22 cellular contexts compared by ENCODE assay signal in the genomic region with DNA sequence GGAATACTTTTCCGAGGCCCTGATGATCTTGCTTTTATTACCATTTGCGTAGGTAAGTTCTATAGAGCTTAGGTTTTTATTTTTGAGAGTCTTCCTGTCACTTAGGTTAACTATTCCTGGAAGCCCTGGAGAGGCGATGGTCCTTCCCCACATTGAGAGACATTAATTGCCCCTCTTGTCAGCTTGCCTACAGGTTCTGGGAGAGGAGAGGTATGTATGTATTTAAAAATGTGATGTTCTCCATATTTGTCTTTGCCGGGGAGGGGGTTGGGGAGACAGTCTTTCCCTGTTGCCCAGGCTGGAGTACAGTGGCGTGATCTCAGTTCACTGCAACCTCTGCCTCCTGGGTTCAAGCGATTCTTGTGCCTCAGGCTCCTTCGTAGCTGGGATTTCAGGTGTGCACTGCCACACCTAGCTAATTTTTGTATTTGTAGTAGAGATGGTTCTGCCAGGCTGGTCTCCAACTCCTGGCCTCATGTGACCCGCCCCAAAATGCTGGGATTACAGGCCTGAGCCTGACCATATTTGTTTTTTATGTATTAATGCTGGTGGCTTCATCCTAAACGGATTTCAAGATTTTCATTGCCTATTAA. TPM values are rescaled to one million over a fixed set of nuclear protein-coding genes. Genes with fewer than 3 reads are reported as not detected.
DNase-seq lines count a peak whose midpoint lies in the region; ATAC-seq and TF ChIP-seq lines count a peak whose summit lies in the region.
"Had no signal": no experiment of that assay in that cellular context is flagged by ENCODE, and none has a peak within 500 bp of the region (broad histone marks: within the 10 kb centered on the region; RNA-seq: fewer than 3 reads in every experiment).

No MANE protein-coding gene starts in this region.

- H3K36me3 Mint-ChIP-seq in activated CD4-positive, alpha-beta memory T cell treated with anti-CD3 and anti-CD28 coated beads for 36 hours, result peaks cover 59% of the 10 kb centered on the region
- peaks cover 68% of the 10 kb centered on the region for H3K36me3 Mint-ChIP-seq in activated CD4-positive, alpha-beta memory T cell treated with anti-CD3 and anti-CD28 coated beads, Interleukin-2, amount 10 ng/mL, durations not matched to agents 7 days and 5 days (ENCODE audit: low read depth)
- H3K36me3 Mint-ChIP-seq in H9 (ENCODE audit: insufficient read depth in 1 of 3, low read depth in 3 of 3) (peaks cover 52 to 72% (median 60%) of the 10 kb centered on the region in 3 experiments), nephron progenitor cell (ENCODE audit: low read depth) (peaks cover 58% of the 10 kb centered on the region)
- peaks cover 65% of the 10 kb centered on the region for H3K36me3 Mint-ChIP-seq in activated T-helper 1 cell treated with anti-CD3 and anti-CD28 coated beads, Interleukin-12 subunit alpha, Interleukin-12 subunit beta, Interleukin-2, Interleukin-4 antibody, amounts not matched to agents 30 ng/mL and 10 ng/mL and 1 ng/mL, durations not matched to agents 14 hours and 24 hours and 36 hours (ENCODE audit: low read depth)

- no peak overlapping the region for H2AK5ac ChIP-seq in H9 (ENCODE audit: insufficient read length, low read length)

- no peak overlapping the region for H2BK15ac ChIP-seq in H9 (ENCODE audit: low read depth, low read length)

- no peak overlapping the region for H2BK12ac ChIP-seq in H9 (ENCODE audit: insufficient read length, low read depth, low read length)

- no peak for DNase-seq in activated CD4-positive, alpha-beta memory T cell treated with anti-CD3 and anti-CD28 coated beads for 36 hours
- DNase-seq in activated CD4-positive, alpha-beta memory T cell treated with anti-CD3 and anti-CD28 coated beads, Interleukin-2, amount 10 ng/mL, durations not matched to agents 7 days and 5 days, result no peak
- DNase-seq in H9 (no peak), nephron progenitor cell (no peak), head of caudate nucleus (no peak), omental fat pad (ENCODE audit: low spot score) (no peak)
- no peak for DNase-seq in activated T-helper 1 cell treated with anti-CD3 and anti-CD28 coated beads, Interleukin-12 subunit alpha, Interleukin-12 subunit beta, Interleukin-2, Interleukin-4 antibody, amounts not matched to agents 30 ng/mL and 10 ng/mL and 1 ng/mL, durations not matched to agents 14 hours and 24 hours and 36 hours (ENCODE audit: low spot score)
- no peak for DNase-seq in stimulated activated CD8-positive, alpha-beta memory T cell treated with anti-CD3 and anti-CD28 coated beads, Interleukin-4, amount 100 ng/mL, for 48 hours
- DNase-seq: activated CD4-positive, alpha-beta T cell treated with anti-CD3 and anti-CD28 coated beads, Interleukin-2, amount 10 ng/mL, durations not matched to agents 7 days and 5 days; amniotic stem cell; heart left ventricle; NCI-H2107; NCI-H510A; stimulated activated CD4-positive, alpha-beta T cell treated with anti-CD3 and anti-CD28 coated beads, Interleukin-1b, Interleukin-23, amount 100 ng/mL, for 48 hours; upper lobe of left lung had no signal

- peaks cover 40% of the 10 kb centered on the region for H3K4me1 Mint-ChIP-seq in activated CD4-positive, alpha-beta memory T cell treated with anti-CD3 and anti-CD28 coated beads for 36 hours (ENCODE audit: low read depth)
- peaks cover 44% of the 10 kb centered on the region for H3K4me1 Mint-ChIP-seq in activated CD4-positive, alpha-beta memory T cell treated with anti-CD3 and anti-CD28 coated beads, Interleukin-2, amount 10 ng/mL, durations not matched to agents 7 days and 5 days
- H3K4me1 Mint-ChIP-seq in H9 (peaks cover 18 to 28% of the 10 kb centered on the region in 2 experiments), nephron progenitor cell (peaks cover 27% of the 10 kb centered on the region)
- peaks cover 39% of the 10 kb centered on the region for H3K4me1 Mint-ChIP-seq in activated T-helper 1 cell treated with anti-CD3 and anti-CD28 coated beads, Interleukin-12 subunit alpha, Interleukin-12 subunit beta, Interleukin-2, Interleukin-4 antibody, amounts not matched to agents 30 ng/mL and 10 ng/mL and 1 ng/mL, durations not matched to agents 14 hours and 24 hours and 36 hours (ENCODE audit: low read depth)

- H3K14ac ChIP-seq in H9 (ENCODE audit: insufficient read depth, low read length), result no peak overlapping the region

- no peak overlapping the region for H4K5ac ChIP-seq in H9 (ENCODE audit: insufficient read length, low read depth, low read length)

- CTCF ChIA-PET in activated CD4-positive, alpha-beta memory T cell treated with anti-CD3 and anti-CD28 coated beads for 36 hours (lab: Charles Lee), result interaction anchor here (1.2 kb wide), 1 partner anchor 86 kb away, joined by 3 read pairs; no protein-coding TSS in a partner anchor
- CTCF ChIA-PET in activated CD4-positive, alpha-beta memory T cell treated with anti-CD3 and anti-CD28 coated beads, Interleukin-2, amount 10 ng/mL, durations not matched to agents 7 days and 5 days (lab: Charles Lee), result interaction anchor here (0.7 kb wide), 1 partner anchor 35 kb away, joined by 3 read pairs; no protein-coding TSS in a partner anchor

- H2BK120ac ChIP-seq in H9 (ENCODE audit: low read depth, low read length, poor library complexity, severe bottlenecking), result no peak overlapping the region

- WGBS in H9 (ENCODE audit: extremely low coverage, insufficient read length, low lambda C conversion rate), result no CpG with 5 or more reads among the region's 9 CpGs

- H3K4me2 ChIP-seq in H9 (ENCODE audit: insufficient read depth, insufficient read length, low read length), result no peak overlapping the region

- H2AFZ ChIP-seq in H9 (ENCODE audit: low read length), result no peak overlapping the region

- H3K23ac ChIP-seq in H9 (ENCODE audit: insufficient read length, low read depth, low read length), result no peak overlapping the region

- peaks cover 3% of the 10 kb centered on the region for H3K23me2 ChIP-seq in H9 (ENCODE audit: insufficient read length, low read depth, low read length, poor library complexity, severe bottlenecking)

- H3K9me3 Mint-ChIP-seq in activated CD4-positive, alpha-beta memory T cell treated with anti-CD3 and anti-CD28 coated beads for 36 hours, result no peaks in the 10 kb centered on the region
- H3K9me3 Mint-ChIP-seq in activated CD4-positive, alpha-beta memory T cell treated with anti-CD3 and anti-CD28 coated beads, Interleukin-2, amount 10 ng/mL, durations not matched to agents 7 days and 5 days, result no peaks in the 10 kb centered on the region
- H3K9me3 Mint-ChIP-seq in H9 (no peaks in the 10 kb centered on the region; a peak in 1 of 5 replicates), nephron progenitor cell (no peaks in the 10 kb centered on the region)
- H3K9me3 Mint-ChIP-seq in activated T-helper 1 cell treated with anti-CD3 and anti-CD28 coated beads, Interleukin-12 subunit alpha, Interleukin-12 subunit beta, Interleukin-2, Interleukin-4 antibody, amounts not matched to agents 30 ng/mL and 10 ng/mL and 1 ng/mL, durations not matched to agents 14 hours and 24 hours and 36 hours, result no peaks in the 10 kb centered on the region
- H3K9me3 Mint-ChIP-seq: activated CD4-positive, alpha-beta T cell treated with anti-CD3 and anti-CD28 coated beads, Interleukin-2, amount 10 ng/mL, durations not matched to agents 7 days and 5 days; nephron had no signal

- POLR2A ChIA-PET in activated CD4-positive, alpha-beta memory T cell treated with anti-CD3 and anti-CD28 coated beads for 36 hours (lab: Charles Lee), result interaction anchor here (0.7 to 1.4 kb wide), 4 partner anchors 19 to 240 kb away, joined by 3 to 11 read pairs (median 4); no protein-coding TSS in a partner anchor
- POLR2A ChIA-PET in activated CD4-positive, alpha-beta memory T cell treated with anti-CD3 and anti-CD28 coated beads, Interleukin-2, amount 10 ng/mL, durations not matched to agents 7 days and 5 days (lab: Charles Lee), result interaction anchor here (1.4 to 2.0 kb wide), 4 partner anchors 11 to 65 kb away, joined by 3 to 9 read pairs (median 5); no protein-coding TSS in a partner anchor

- peak overlapping the region; percentile 49 for H3K27ac Mint-ChIP-seq in activated CD4-positive, alpha-beta memory T cell treated with anti-CD3 and anti-CD28 coated beads for 36 hours
- H3K27ac Mint-ChIP-seq in activated CD4-positive, alpha-beta memory T cell treated with anti-CD3 and anti-CD28 coated beads, Interleukin-2, amount 10 ng/mL, durations not matched to agents 7 days and 5 days, result no peak overlapping the region
- H3K27ac Mint-ChIP-seq in H9 (peak overlapping the region; percentile 49 to 91 (median 80); a peak in 6 of 7 replicates), nephron progenitor cell (peak overlapping the region; percentile 76)
- peak overlapping the region; percentile 26 for H3K27ac Mint-ChIP-seq in activated T-helper 1 cell treated with anti-CD3 and anti-CD28 coated beads, Interleukin-12 subunit alpha, Interleukin-12 subunit beta, Interleukin-2, Interleukin-4 antibody, amounts not matched to agents 30 ng/mL and 10 ng/mL and 1 ng/mL, durations not matched to agents 14 hours and 24 hours and 36 hours

- no peaks in the 10 kb centered on the region for H3K27me3 Mint-ChIP-seq in activated CD4-positive, alpha-beta memory T cell treated with anti-CD3 and anti-CD28 coated beads for 36 hours
- no peaks in the 10 kb centered on the region for H3K27me3 Mint-ChIP-seq in activated CD4-positive, alpha-beta memory T cell treated with anti-CD3 and anti-CD28 coated beads, Interleukin-2, amount 10 ng/mL, durations not matched to agents 7 days and 5 days
- H3K27me3 Mint-ChIP-seq in H9 (ENCODE audit: low read depth), result peaks cover 2% of the 10 kb centered on the region; the same call in 1 of the 2 replicates
- H3K27me3 Mint-ChIP-seq in activated T-helper 1 cell treated with anti-CD3 and anti-CD28 coated beads, Interleukin-12 subunit alpha, Interleukin-12 subunit beta, Interleukin-2, Interleukin-4 antibody, amounts not matched to agents 30 ng/mL and 10 ng/mL and 1 ng/mL, durations not matched to agents 14 hours and 24 hours and 36 hours (ENCODE audit: insufficient read depth), result no peaks in the 10 kb centered on the region
- H3K27me3 Mint-ChIP-seq in nephron progenitor cell (ENCODE audit: low read depth, poor library complexity), result no peaks in the 10 kb centered on the region
- H3K27me3 Mint-ChIP-seq: activated CD4-positive, alpha-beta T cell treated with anti-CD3 and anti-CD28 coated beads, Interleukin-2, amount 10 ng/mL, durations not matched to agents 7 days and 5 days had no signal

- H3K27ac ChIP-seq in H9 (ENCODE audit: insufficient read length, low read depth, low read length), result no peak overlapping the region
- H3K27ac ChIP-seq: BLaER1, heart left ventricle, prostate gland, upper lobe of left lung had no signal

- no peak overlapping the region for H4K91ac ChIP-seq in H9 (ENCODE audit: insufficient read length, low read depth, low read length)

- ATAC-seq in omental fat pad (ENCODE audit: low FRiP score), result no peak
- ATAC-seq: HepG2, SK-N-SH treated with all-trans-retinoic acid at 6 μM for 48 hours had no signal

- H4K8ac ChIP-seq in H9 (replicated peaks; ENCODE audit: insufficient read length, low read depth, low read length), result no peak overlapping the region

- H3T11ph ChIP-seq in H9 (ENCODE audit: low read length), result no peak overlapping the region

- TF ChIP-seq CTCF in H9 (conservative IDR thresholded peaks at IDR 0.05), result no peak
- TF ChIP-seq CTCF in nephron progenitor cell (IDR thresholded peaks at IDR 0.05), result no peak
- no peak for TF ChIP-seq CTCF in omental fat pad (IDR thresholded peaks at IDR 0.05)

- no peak overlapping the region for H3K18ac ChIP-seq in H9 (ENCODE audit: insufficient read length, low read depth, low read length)

- no peak overlapping the region for H2BK5ac ChIP-seq in H9 (ENCODE audit: insufficient read length, low read length)

- no peaks in the 10 kb centered on the region for H4K20me1 ChIP-seq in H9 (ENCODE audit: control insufficient read depth, insufficient read depth, insufficient read length)

- no peaks in the 10 kb centered on the region for H3K27me3 ChIP-seq in H9 (ENCODE audit: insufficient read depth, low read length)
- H3K27me3 ChIP-seq: BLaER1, cardiac muscle cell, heart left ventricle, upper lobe of left lung had no signal

- no peak overlapping the region for H3K4ac ChIP-seq in H9 (ENCODE audit: low read depth, low read length)

- peak overlapping the region; percentile 16 for H3K4me3 Mint-ChIP-seq in activated CD4-positive, alpha-beta memory T cell treated with anti-CD3 and anti-CD28 coated beads for 36 hours
- no peak overlapping the region for H3K4me3 Mint-ChIP-seq in activated CD4-positive, alpha-beta memory T cell treated with anti-CD3 and anti-CD28 coated beads, Interleukin-2, amount 10 ng/mL, durations not matched to agents 7 days and 5 days
- H3K4me3 Mint-ChIP-seq in H9 (no peak overlapping the region), nephron progenitor cell (no peak overlapping the region)
- no peak overlapping the region for H3K4me3 Mint-ChIP-seq in activated T-helper 1 cell treated with anti-CD3 and anti-CD28 coated beads, Interleukin-12 subunit alpha, Interleukin-12 subunit beta, Interleukin-2, Interleukin-4 antibody, amounts not matched to agents 30 ng/mL and 10 ng/mL and 1 ng/mL, durations not matched to agents 14 hours and 24 hours and 36 hours
- H3K4me3 Mint-ChIP-seq: activated CD4-positive, alpha-beta T cell treated with anti-CD3 and anti-CD28 coated beads, Interleukin-2, amount 10 ng/mL, durations not matched to agents 7 days and 5 days; nephron had no signal

- no peak overlapping the region for H3K56ac ChIP-seq in H9 (ENCODE audit: insufficient read length, low read depth, low read length)

- H3K79me1 ChIP-seq in H9 (ENCODE audit: insufficient read depth, low read depth, low read length, poor library complexity, severe bottlenecking), result no peaks in the 10 kb centered on the region

- peaks cover 3% of the 10 kb centered on the region for H3K4me1 ChIP-seq in H9 (ENCODE audit: insufficient read depth, low read length)
- H3K4me1 ChIP-seq: prostate gland had no signal

- H3K9me3 ChIP-seq in H9 (ENCODE audit: control insufficient read depth, low read depth, low read length), result no peaks in the 10 kb centered on the region
- H3K9me3 ChIP-seq: BLaER1, heart left ventricle, prostate gland, upper lobe of left lung had no signal

- no peak overlapping the region for H2BK20ac ChIP-seq in H9 (ENCODE audit: low read depth, low read length, poor library complexity, severe bottlenecking)

- peaks cover 5% of the 10 kb centered on the region; the same call in 1 of the 2 replicates for H3K79me2 ChIP-seq in H9 (ENCODE audit: insufficient read depth, low read length)

- intact Hi-C loops in activated CD4-positive, alpha-beta memory T cell treated with anti-CD3 and anti-CD28 coated beads for 36 hours (cut with micrococcal nuclease), result no loop called here
- intact Hi-C loops in activated T-helper 1 cell treated with anti-CD3 and anti-CD28 coated beads, Interleukin-12 subunit alpha, Interleukin-12 subunit beta, Interleukin-2, Interleukin-4 antibody, amounts not matched to agents 30 ng/mL and 10 ng/mL and 1 ng/mL, durations not matched to agents 14 hours and 24 hours and 36 hours (cut with micrococcal nuclease), result no loop called here
- intact Hi-C loops in head of caudate nucleus (cut with DNase I), result no loop called here

- H3K9ac ChIP-seq in H9 (ENCODE audit: extremely low read depth, insufficient read length, low read length), result no peak overlapping the region
- H3K9ac ChIP-seq: BLaER1 had no signal

RNA-seq across cellular contexts. Expression of a gene that starts 6.2 kb away (rescaled TPM):
- 1,000 to 10,000 TPM; 2,627 to 2,738 TPM for total RNA-seq in activated CD4-positive, alpha-beta memory T cell treated with anti-CD3 and anti-CD28 coated beads for 36 hours
- 1,000 to 10,000 TPM; 1,345 to 1,384 TPM for total RNA-seq in activated CD4-positive, alpha-beta memory T cell treated with anti-CD3 and anti-CD28 coated beads, Interleukin-2, amount 10 ng/mL, durations not matched to agents 7 days and 5 days
- 2,077 and 2,145 TPM in 2 replicates for total RNA-seq in H9 (2021)
- 1,750 and 1,765 TPM in 2 replicates for total RNA-seq in activated T-helper 1 cell treated with anti-CD3 and anti-CD28 coated beads, Interleukin-12 subunit alpha, Interleukin-12 subunit beta, Interleukin-2, Interleukin-4 antibody, amounts not matched to agents 30 ng/mL and 10 ng/mL and 1 ng/mL, durations not matched to agents 14 hours and 24 hours and 36 hours
- 1,000 to 10,000 TPM in 2 of 4 donors, 100 to 1,000 TPM in 2; 890 to 1,192 (median 1,008) TPM for total RNA-seq in omental fat pad

RNA-seq across cellular contexts. Expression of a gene that starts 29.6 kb away (rescaled TPM):
- 10 to 100 TPM; 23.1 to 24.9 TPM for total RNA-seq in activated CD4-positive, alpha-beta memory T cell treated with anti-CD3 and anti-CD28 coated beads for 36 hours
- 10 to 100 TPM; 34.2 to 35.8 TPM for total RNA-seq in activated CD4-positive, alpha-beta memory T cell treated with anti-CD3 and anti-CD28 coated beads, Interleukin-2, amount 10 ng/mL, durations not matched to agents 7 days and 5 days
- total RNA-seq in H9 (2021), result 47.9 and 48.2 TPM in 2 replicates
- 40.0 and 43.1 TPM in 2 replicates for total RNA-seq in activated T-helper 1 cell treated with anti-CD3 and anti-CD28 coated beads, Interleukin-12 subunit alpha, Interleukin-12 subunit beta, Interleukin-2, Interleukin-4 antibody, amounts not matched to agents 30 ng/mL and 10 ng/mL and 1 ng/mL, durations not matched to agents 14 hours and 24 hours and 36 hours
- 10 to 100 TPM; 18.8 to 25.7 (median 22.8) TPM for total RNA-seq in omental fat pad

RNA-seq across cellular contexts. Expression of a gene that starts 54.7 kb away (rescaled TPM):
- not detected for total RNA-seq in activated CD4-positive, alpha-beta memory T cell treated with anti-CD3 and anti-CD28 coated beads for 36 hours
- not detected for total RNA-seq in activated CD4-positive, alpha-beta memory T cell treated with anti-CD3 and anti-CD28 coated beads, Interleukin-2, amount 10 ng/mL, durations not matched to agents 7 days and 5 days
- 0.13 TPM in 1 of 2 replicates, not detected in the other for total RNA-seq in H9 (2021)
- not detected in 2 replicates for total RNA-seq in activated T-helper 1 cell treated with anti-CD3 and anti-CD28 coated beads, Interleukin-12 subunit alpha, Interleukin-12 subunit beta, Interleukin-2, Interleukin-4 antibody, amounts not matched to agents 30 ng/mL and 10 ng/mL and 1 ng/mL, durations not matched to agents 14 hours and 24 hours and 36 hours
- under 1 TPM in 1 of 4 donors, not detected in 3; 0.09 TPM for total RNA-seq in omental fat pad
- total RNA-seq: activated CD4-positive, alpha-beta T cell treated with anti-CD3 and anti-CD28 coated beads, Interleukin-2, amount 10 ng/mL, durations not matched to agents 7 days and 5 days; cardiac muscle cell; HepG2; mesenteric fat pad had no signal
